In the genomic region with DNA sequence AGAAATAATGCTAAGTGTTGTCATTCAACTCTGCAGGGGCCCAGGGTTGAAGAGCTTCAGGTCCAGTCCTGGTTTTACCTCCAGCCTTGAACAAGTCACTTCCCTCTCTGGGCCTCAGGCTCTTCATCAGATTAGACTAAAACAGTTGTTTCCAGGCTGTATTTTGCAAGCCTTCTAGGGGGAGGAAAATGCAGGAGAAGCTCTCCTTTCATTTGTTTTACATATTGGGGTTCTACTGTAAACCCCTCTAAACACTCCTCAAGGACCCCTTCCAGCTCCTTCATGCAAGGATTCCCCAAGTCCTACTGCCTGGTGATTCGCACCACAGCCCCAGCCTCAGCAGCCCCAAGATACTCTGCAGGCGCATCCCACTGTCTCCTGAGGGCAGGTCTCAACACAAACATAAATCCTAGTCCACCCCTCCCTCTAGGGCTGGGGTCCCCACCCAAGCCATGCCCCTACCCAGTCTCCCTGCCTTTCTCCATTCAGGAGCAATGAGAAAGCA, we compare ENCODE assay signal across 9 cellular contexts. TPM values are rescaled to one million over a fixed set of nuclear protein-coding genes. Genes with fewer than 3 reads are reported as not detected.
DNase-seq lines count a peak whose midpoint lies in the region; ATAC-seq and TF ChIP-seq lines count a peak whose summit lies in the region.
"Had no signal": no experiment of that assay in that cellular context is flagged by ENCODE, and none has a peak within 500 bp of the region (broad histone marks: within the 10 kb centered on the region; RNA-seq: fewer than 3 reads in every experiment).

No MANE protein-coding gene starts in this region.

- no peaks in the 10 kb centered on the region for H3K4me1 ChIP-seq in colonic mucosa

- peak overlapping the region in 3 of 10 donors; percentile 3 to 76 (median 41) for H3K27ac Mint-ChIP-seq in naive thymus-derived CD8-positive, alpha-beta T cell
- H3K27ac Mint-ChIP-seq: endodermal cell had no signal

- no peak overlapping the region for H3K4me3 Mint-ChIP-seq in naive thymus-derived CD8-positive, alpha-beta T cell
- H3K4me3 Mint-ChIP-seq: endodermal cell had no signal

- DNase-seq in GF-D8 (lab: John Stamatoyannopoulos, UW) (peak; percentile 84), NAMALWA (ENCODE audit: low spot score) (peak; percentile 56), colonic mucosa (peak; percentile 45), ecto neural progenitor cell (ENCODE audit: low spot score) (no peak), GOT3 (lab: John Stamatoyannopoulos, UW) (no peak)
- peak in 1 of 10 donors; percentile 15 for DNase-seq in naive thymus-derived CD8-positive, alpha-beta T cell
- no peak for DNase-seq in activated naive CD4-positive, alpha-beta T cell (lab: John Stamatoyannopoulos, UW)

- peaks cover 0 to 4% (median 3%) of the 10 kb centered on the region in 5 donors for H3K27me3 Mint-ChIP-seq in naive thymus-derived CD8-positive, alpha-beta T cell

- peaks cover 6 to 13% (median 12%) of the 10 kb centered on the region in 4 donors for H3K4me1 Mint-ChIP-seq in naive thymus-derived CD8-positive, alpha-beta T cell

- no peaks in the 10 kb centered on the region for H3K9me3 ChIP-seq in colonic mucosa

- H3K9ac ChIP-seq in colonic mucosa (ENCODE audit: low read depth in 2 of 2, low read length in 2 of 2): no peak overlapping the region

- no peaks in the 10 kb centered on the region for H3K27me3 ChIP-seq in colonic mucosa

- no peaks in the 10 kb centered on the region for H3K9me3 Mint-ChIP-seq in naive thymus-derived CD8-positive, alpha-beta T cell
- H3K9me3 Mint-ChIP-seq: endodermal cell had no signal

- intact Hi-C loops in colonic mucosa (cut with DNase I): no loop called here

- H3K27ac ChIP-seq in colonic mucosa: no peak overlapping the region

- no peaks in the 10 kb centered on the region for H3K36me3 ChIP-seq in colonic mucosa

- peak; percentile 36 to 46 for ATAC-seq in naive thymus-derived CD8-positive, alpha-beta T cell
- no peak for ATAC-seq in GM18520 (IDR thresholded peaks at IDR 0.05; ENCODE audit: unreplicated experiment)

- H3K36me3 Mint-ChIP-seq in naive thymus-derived CD8-positive, alpha-beta T cell: no peaks in the 10 kb centered on the region

- TF ChIP-seq CTCF in colonic mucosa (IDR thresholded peaks at IDR 0.05): no peak

- H3K4me3 ChIP-seq in colonic mucosa: no peak overlapping the region

- POLR2A ChIA-PET in naive thymus-derived CD8-positive, alpha-beta T cell (lab: Charles Lee): no interaction called here

RNA-seq across cellular contexts. Expression of a gene that starts 2.7 kb away (rescaled TPM):
- not detected for total RNA-seq in colonic mucosa
- not detected for total RNA-seq in naive thymus-derived CD8-positive, alpha-beta T cell
- polyA plus RNA-seq in naive thymus-derived CD8-positive, alpha-beta T cell: not detected
- total RNA-seq: endodermal cell had no signal

RNA-seq across cellular contexts. Expression of a gene that starts 25.9 kb away (rescaled TPM):
- under 1 TPM; 0.16 to 0.44 TPM for total RNA-seq in colonic mucosa
- 1 to 10 TPM; 1.6 to 1.7 TPM for total RNA-seq in naive thymus-derived CD8-positive, alpha-beta T cell
- under 1 TPM in 1 of 3 donors, not detected in 2; 0.08 TPM for polyA plus RNA-seq in naive thymus-derived CD8-positive, alpha-beta T cell

Comparison
In these comparisons a context has a peak if more than half of its experiments do, and no peak if none do; other contexts are left out.
1. DNase-seq: peak in GF-D8 (single experiment), NAMALWA (single experiment) and colonic mucosa (single experiment); none in ecto neural progenitor cell (single experiment), GOT3 (single experiment) and activated naive CD4-positive, alpha-beta T cell (0 of 4).